1 cellular context compared by ENCODE assay signal in genomic region chr4:182453830-182454229, GRCh38.
TF ChIP-seq lines count a peak whose summit lies in the region.

No MANE protein-coding gene starts in this region.

TF ChIP-seq in HEK293T, 16 proteins besides CTCF, POLR2A, EP300 and RAD21 (continued from another document):
- TF ChIP-seq PKNOX1 (IDR thresholded peaks at IDR 0.05): 0 out of 2 replicates have a peak, but pooled peaks have one; percentile 28
- no peak for TF ChIP-seq HDGF (IDR thresholded peaks at IDR 0.05; ENCODE audit: borderline replicate concordance)
